In the genomic region with DNA sequence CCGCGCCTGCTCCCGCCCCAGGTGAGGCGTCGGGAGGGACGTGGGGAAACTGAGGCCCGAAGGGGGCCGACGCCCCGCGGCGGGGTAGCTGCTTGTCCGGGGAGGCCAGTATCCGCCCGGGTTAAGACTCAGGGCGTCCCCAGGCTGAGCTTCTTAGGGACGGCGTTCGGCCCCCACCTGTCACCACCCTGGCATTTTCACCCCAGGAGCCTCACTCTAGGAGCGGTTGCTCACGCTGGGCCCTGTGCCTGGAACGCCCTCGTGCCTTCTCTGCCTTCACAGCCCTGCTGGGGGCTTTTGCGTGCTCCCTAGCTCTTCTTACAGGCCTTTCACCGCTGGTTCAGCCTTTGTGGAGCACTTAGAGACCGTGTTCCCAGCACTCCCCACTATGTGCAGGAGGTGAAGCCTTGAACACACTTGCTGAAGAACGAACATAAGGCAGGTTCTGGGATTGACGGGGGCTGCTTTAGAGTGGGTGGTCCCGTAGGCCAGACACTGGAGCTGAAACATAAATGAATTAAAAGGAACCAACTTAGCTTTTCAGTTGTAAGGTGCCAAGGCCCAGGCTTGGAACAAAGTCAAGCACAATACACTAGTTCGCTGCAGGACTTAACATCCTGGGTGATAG, we compare ENCODE assay signal across 8 cellular contexts. TPM values are rescaled to one million over a fixed set of nuclear protein-coding genes. Genes with fewer than 3 reads are reported as not detected.
DNase-seq lines count a peak whose midpoint lies in the region; ATAC-seq and TF ChIP-seq lines count a peak whose summit lies in the region.

No MANE protein-coding gene starts in this region.

- H3K4me3 Mint-ChIP-seq in activated naive CD8-positive, alpha-beta T cell treated with anti-CD3 and anti-CD28 coated beads, Interleukin-2, amount 10 ng/mL, durations not matched to agents 7 days and 5 days, result peak overlapping the region; percentile 92

- H3K9ac ChIP-seq in trophoblast cell (ENCODE audit: low read length), result peak overlapping the region; percentile 97

- peak overlapping the region; percentile 45 to 87 (median 74) for H3K4me3 ChIP-seq in heart right ventricle
- peak overlapping the region; percentile 83 for H3K4me3 ChIP-seq in trophoblast cell (ENCODE audit: low read depth, low read length)

- no peaks in the 10 kb centered on the region for H3K27me3 ChIP-seq in heart right ventricle
- no peaks in the 10 kb centered on the region for H3K27me3 ChIP-seq in trophoblast cell (ENCODE audit: insufficient read depth, low read length)

- peak overlapping the region; percentile 64 for H3K4me2 ChIP-seq in trophoblast cell (ENCODE audit: low read length)

- intact Hi-C loops in heart right ventricle (cut with DNase I), result loop anchor here in 2 of 10 donors (10.0 kb wide), 2 partner anchors 195 to 615 kb away; no protein-coding TSS in a partner anchor

- no peaks in the 10 kb centered on the region for H3K36me3 Mint-ChIP-seq in activated naive CD8-positive, alpha-beta T cell treated with anti-CD3 and anti-CD28 coated beads, Interleukin-2, amount 10 ng/mL, durations not matched to agents 7 days and 5 days

- H2BK120ac ChIP-seq in trophoblast cell (ENCODE audit: insufficient read depth, low read length, poor library complexity), result peak overlapping the region; percentile 52

- no peak overlapping the region for H3K23ac ChIP-seq in trophoblast cell (ENCODE audit: low read length)

- H2BK12ac ChIP-seq in trophoblast cell (ENCODE audit: low read length), result no peak overlapping the region

- peak overlapping the region; percentile 48 for H2AFZ ChIP-seq in trophoblast cell (ENCODE audit: insufficient read depth, low read length, poor library complexity)

- peak overlapping the region; percentile 76 for H3K14ac ChIP-seq in trophoblast cell (ENCODE audit: low read length)

- H2AK5ac ChIP-seq in trophoblast cell (ENCODE audit: low read length), result peak overlapping the region; percentile 12

- peaks cover 10% of the 10 kb centered on the region for H3K79me1 ChIP-seq in trophoblast cell (ENCODE audit: low read length)

- no peaks in the 10 kb centered on the region for H3K27me3 Mint-ChIP-seq in activated naive CD8-positive, alpha-beta T cell treated with anti-CD3 and anti-CD28 coated beads, Interleukin-2, amount 10 ng/mL, durations not matched to agents 7 days and 5 days

- no peaks in the 10 kb centered on the region for H3K9me3 ChIP-seq in heart right ventricle
- H3K9me3 ChIP-seq in trophoblast cell (ENCODE audit: insufficient read depth, low read depth, low read length), result no peaks in the 10 kb centered on the region

- peaks cover 8% of the 10 kb centered on the region for H3K79me2 ChIP-seq in trophoblast cell (ENCODE audit: control insufficient read depth, insufficient read depth, low read length, poor library complexity)

- DNase-seq in NCI-H2171 treated with DMSO at 0.1 percent for 48 hours (lab: John Stamatoyannopoulos, UW) (peak; percentile 33), NCI-H2171 (lab: John Stamatoyannopoulos, UW) (no peak), RPMI7951 (ENCODE audit: low read depth) (peak; percentile 39), heart right ventricle (peak; percentile 37 to 41), trophoblast cell (peak; percentile 13 to 41), mesenteric fat pad (ENCODE audit: low spot score) (no peak)
- DNase-seq in activated naive CD8-positive, alpha-beta T cell treated with anti-CD3 and anti-CD28 coated beads, Interleukin-2, amount 10 ng/mL, durations not matched to agents 7 days and 5 days, result no peak

- no peak for TF ChIP-seq CTCF in heart right ventricle (IDR thresholded peaks at IDR 0.05)

- no peaks in the 10 kb centered on the region for H3K9me3 Mint-ChIP-seq in activated naive CD8-positive, alpha-beta T cell treated with anti-CD3 and anti-CD28 coated beads, Interleukin-2, amount 10 ng/mL, durations not matched to agents 7 days and 5 days

- no peak overlapping the region for H2BK5ac ChIP-seq in trophoblast cell (ENCODE audit: low read depth, low read length, poor library complexity)

- H3K4ac ChIP-seq in trophoblast cell (ENCODE audit: low read depth, low read length), result peak overlapping the region; percentile 60

- peak overlapping the region; percentile 83 to 98 (median 92) for H3K27ac ChIP-seq in heart right ventricle
- peak overlapping the region; percentile 14 for H3K27ac ChIP-seq in trophoblast cell (ENCODE audit: low read depth, low read length)

- H3K4me1 ChIP-seq in heart right ventricle, result peaks cover 0 to 51% (median 39%) of the 10 kb centered on the region in 9 donors
- peaks cover 8 to 9% of the 10 kb centered on the region in 2 experiments for H3K4me1 ChIP-seq in trophoblast cell (ENCODE audit: control insufficient read depth in 1 of 2, insufficient read depth in 2 of 2, low read length in 2 of 2)

- peak overlapping the region; percentile 81 for H4K91ac ChIP-seq in trophoblast cell (ENCODE audit: low read depth, low read length)

- POLR2A ChIA-PET in activated naive CD8-positive, alpha-beta T cell treated with anti-CD3 and anti-CD28 coated beads, Interleukin-2, amount 10 ng/mL, durations not matched to agents 7 days and 5 days (lab: Charles Lee), result interaction anchor here (0.6 to 2.7 kb wide), 9 partner anchors 11 to 589 kb away, joined by 3 to 13 read pairs (median 4); a partner anchor contains a TSS

- ATAC-seq in HG03039 (IDR thresholded peaks at IDR 0.05; ENCODE audit: unreplicated experiment) (peak; percentile 18), heart right ventricle (peak in 1 of 8 donors; percentile 3)
- ATAC-seq in activated naive CD8-positive, alpha-beta T cell treated with anti-CD3 and anti-CD28 coated beads, Interleukin-2, amount 10 ng/mL, durations not matched to agents 7 days and 5 days (ENCODE audit: low read depth), result peak; percentile 31

- 4 to 5% methylated on average over 27 to 30 of the region's 30 CpGs for WGBS in heart right ventricle, 2 donors
- no CpG with 5 or more reads among the region's 30 CpGs for WGBS in trophoblast cell (ENCODE audit: extremely low coverage, insufficient coverage, insufficient read length)

- H4K8ac ChIP-seq in trophoblast cell (ENCODE audit: low read depth, low read length), result peak overlapping the region; percentile 95

- peaks cover 29% of the 10 kb centered on the region for H3K4me1 Mint-ChIP-seq in activated naive CD8-positive, alpha-beta T cell treated with anti-CD3 and anti-CD28 coated beads, Interleukin-2, amount 10 ng/mL, durations not matched to agents 7 days and 5 days

- peak overlapping the region; percentile 66 for H4K12ac ChIP-seq in trophoblast cell (ENCODE audit: low read depth, low read length)

- peak overlapping the region; percentile 89 for H3K27ac Mint-ChIP-seq in activated naive CD8-positive, alpha-beta T cell treated with anti-CD3 and anti-CD28 coated beads, Interleukin-2, amount 10 ng/mL, durations not matched to agents 7 days and 5 days

- H3K36me3 ChIP-seq in heart right ventricle (peaks cover 0 to 9% (median 0%) of the 10 kb centered on the region in 9 donors), trophoblast cell (ENCODE audit: control insufficient read depth in 1 of 2, insufficient read depth in 2 of 2, low read length in 2 of 2) (peaks cover 0 to 4% of the 10 kb centered on the region in 2 experiments)

- peak overlapping the region; percentile 62 for H3K18ac ChIP-seq in trophoblast cell (ENCODE audit: low read length)

RNA-seq across cellular contexts. Expression of a gene that starts 0.6 kb away (rescaled TPM):
- total RNA-seq in RPMI7951 (2014; rRNA removed; shearing (Covaris generic)), result 2.3 and 4.0 TPM in 2 replicates
- total RNA-seq in activated naive CD8-positive, alpha-beta T cell treated with anti-CD3 and anti-CD28 coated beads, Interleukin-2, amount 10 ng/mL, durations not matched to agents 7 days and 5 days, result 10 to 100 TPM; 13.9 to 17.3 TPM
- total RNA-seq in heart right ventricle (10 to 100 TPM in 1 of 10 donors, 1 to 10 TPM in 9; 7.0 to 12.8 (median 8.4) TPM), mesenteric fat pad (7.4 TPM)
- polyA plus RNA-seq in heart right ventricle, result 10 to 100 TPM in 1 of 2 donors, 1 to 10 TPM in 1; 3.8 to 13.4 TPM
- polyA plus RNA-seq in trophoblast cell (2013), result 4.2 and 4.8 TPM in 2 replicates

RNA-seq across cellular contexts. Expression of a gene that starts 15.2 kb away (rescaled TPM):
- total RNA-seq in RPMI7951 (2014; rRNA removed; shearing (Covaris generic)), result 32.8 and 38.4 TPM in 2 replicates
- 1 to 10 TPM; 2.4 to 2.7 TPM for total RNA-seq in activated naive CD8-positive, alpha-beta T cell treated with anti-CD3 and anti-CD28 coated beads, Interleukin-2, amount 10 ng/mL, durations not matched to agents 7 days and 5 days
- total RNA-seq in heart right ventricle (10 to 100 TPM in 4 of 10 donors, 1 to 10 TPM in 6; 6.6 to 15.5 (median 9.5) TPM), mesenteric fat pad (13.9 TPM)
- polyA plus RNA-seq in heart right ventricle, result 10 to 100 TPM; 17.6 to 19.8 TPM
- polyA plus RNA-seq in trophoblast cell (2013), result 2.2 and 2.3 TPM in 2 replicates

RNA-seq across cellular contexts. Expression of a gene that starts 42.5 kb away (rescaled TPM):
- total RNA-seq in RPMI7951 (2014; rRNA removed; shearing (Covaris generic)), result 56.7 and 59.1 TPM in 2 replicates
- 10 to 100 TPM; 29.8 to 35.6 TPM for total RNA-seq in activated naive CD8-positive, alpha-beta T cell treated with anti-CD3 and anti-CD28 coated beads, Interleukin-2, amount 10 ng/mL, durations not matched to agents 7 days and 5 days
- 10 to 100 TPM; 26.6 to 36.7 (median 31.0) TPM for total RNA-seq in heart right ventricle
- polyA plus RNA-seq in heart right ventricle, result 10 to 100 TPM; 40.8 to 46.0 TPM
- 22.1 and 23.0 TPM in 2 replicates for polyA plus RNA-seq in trophoblast cell (2013)
- total RNA-seq in mesenteric fat pad, result 34.1 TPM

RNA-seq across cellular contexts. Expression of a gene that starts 42.6 kb away (rescaled TPM):
- total RNA-seq in RPMI7951 (2014; rRNA removed; shearing (Covaris generic)), result 5.0 TPM in 2 replicates
- 10 to 100 TPM in 1 of 2 experiments, 1 to 10 TPM in 1; 9.8 to 10.2 TPM for total RNA-seq in activated naive CD8-positive, alpha-beta T cell treated with anti-CD3 and anti-CD28 coated beads, Interleukin-2, amount 10 ng/mL, durations not matched to agents 7 days and 5 days
- 10 to 100 TPM; 20.1 to 34.2 (median 25.3) TPM for total RNA-seq in heart right ventricle
- polyA plus RNA-seq in heart right ventricle, result 1 to 10 TPM; 6.8 to 6.9 TPM
- polyA plus RNA-seq in trophoblast cell (2013), result 6.6 and 6.9 TPM in 2 replicates
- total RNA-seq in mesenteric fat pad, result 29.5 TPM

Comparison
In these comparisons a context has a peak if more than half of its experiments do, and no peak if none do; other contexts are left out.
1. DNase-seq: peak in NCI-H2171 treated with DMSO at 0.1 percent for 48 hours (single experiment), RPMI7951 (single experiment), heart right ventricle (2 of 2) and trophoblast cell (2 of 2); none in NCI-H2171 (single experiment), activated naive CD8-positive, alpha-beta T cell treated with anti-CD3 and anti-CD28 coated beads, Interleukin-2, amount 10 ng/mL, durations not matched to agents 7 days and 5 days (single experiment) and mesenteric fat pad (single experiment).